ENCODE assay signal across 14 cellular contexts in the genomic region with DNA sequence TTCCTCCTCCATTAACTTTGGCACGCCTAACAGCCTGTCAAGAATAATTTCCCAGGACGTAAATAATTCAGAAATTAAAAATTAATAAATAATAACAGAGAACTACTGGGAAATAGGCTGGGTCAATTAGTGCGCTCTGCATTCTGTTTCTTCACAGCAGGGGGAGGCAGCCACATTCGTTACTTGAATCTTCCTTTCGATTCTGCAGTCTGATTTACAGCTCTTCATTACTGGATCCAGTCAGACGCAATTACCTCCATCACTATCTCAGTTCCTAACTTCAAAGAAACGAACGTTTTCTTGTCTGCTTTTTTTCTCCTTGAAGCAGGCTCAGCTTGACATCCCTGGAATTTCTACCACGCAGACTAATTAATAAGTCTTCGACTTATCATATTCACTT. TPM values are rescaled to one million over a fixed set of nuclear protein-coding genes. Genes with fewer than 3 reads are reported as not detected.
DNase-seq lines count a peak whose midpoint lies in the region; ATAC-seq and TF ChIP-seq lines count a peak whose summit lies in the region.
"Had no signal": no experiment of that assay in that cellular context is flagged by ENCODE, and none has a peak within 500 bp of the region (broad histone marks: within the 10 kb centered on the region; RNA-seq: fewer than 3 reads in every experiment).

No MANE protein-coding gene starts in this region.

- in situ Hi-C loops in astrocyte of the spinal cord (cut with HindIII; ENCODE audit: low sequenced_read_pairs), result no loop called here

- H3K4me1 ChIP-seq in subcutaneous abdominal adipose tissue (ENCODE audit: control insufficient read depth in 5 of 5, insufficient read depth in 5 of 5, low read length in 5 of 5), result peaks cover 0 to 2% (median 0%) of the 10 kb centered on the region in 5 donors
- H3K4me1 ChIP-seq: Peyer's patch had no signal

- no peak for ATAC-seq in activated T-cell treated with anti-CD3 and anti-CD28 coated beads, Interleukin-2, amount 50 U/mL, for 72 hours (replicated peaks in 1 of 2)
- ATAC-seq in HG03439 (IDR thresholded peaks at IDR 0.05; ENCODE audit: unreplicated experiment), result no peak
- no peak for ATAC-seq in HG02798 (IDR thresholded peaks at IDR 0.05; ENCODE audit: poor library complexity, unreplicated experiment)

- H3K4me3 ChIP-seq in astrocyte of the spinal cord (ENCODE audit: low read depth, low read length) (peak overlapping the region; percentile 21), kidney epithelial cell (ENCODE audit: low read depth, low read length) (no peak overlapping the region), subcutaneous abdominal adipose tissue (ENCODE audit: low read depth in 1 of 5, low read length in 5 of 5) (peak overlapping the region; percentile 20 to 63 (median 43))
- H3K4me3 ChIP-seq: Peyer's patch had no signal

- H3K27me3 Mint-ChIP-seq in activated T-cell treated with anti-CD3 and anti-CD28 coated beads, Interleukin-2, amount 50 U/mL, for 72 hours (ENCODE audit: low read depth), result no peaks in the 10 kb centered on the region
- H3K27me3 Mint-ChIP-seq: B cell; central memory CD8-positive, alpha-beta T cell had no signal

- peak; percentile 13 for TF ChIP-seq CTCF in astrocyte of the spinal cord (IDR thresholded peaks at IDR 0.05; ENCODE audit: low read depth, low read length)
- TF ChIP-seq CTCF in kidney epithelial cell (IDR thresholded peaks at IDR 0.05; ENCODE audit: insufficient read depth, low read length, poor library complexity, severe bottlenecking), result peak; percentile 39

- H3K27ac ChIP-seq in subcutaneous abdominal adipose tissue (ENCODE audit: low read depth, low read length), result no peak overlapping the region
- H3K27ac ChIP-seq: Peyer's patch had no signal

- peaks cover 0 to 2% of the 10 kb centered on the region in 2 donors for H3K9me3 Mint-ChIP-seq in activated T-cell treated with anti-CD3 and anti-CD28 coated beads, Interleukin-2, amount 50 U/mL, for 72 hours
- H3K9me3 Mint-ChIP-seq: central memory CD8-positive, alpha-beta T cell had no signal

- peak overlapping the region; percentile 22 for H3K4me3 Mint-ChIP-seq in activated T-cell treated with anti-CD3 and anti-CD28 coated beads, Interleukin-2, amount 50 U/mL, for 72 hours
- H3K4me3 Mint-ChIP-seq: B cell; central memory CD8-positive, alpha-beta T cell had no signal

- no peak overlapping the region for H3K27ac Mint-ChIP-seq in activated T-cell treated with anti-CD3 and anti-CD28 coated beads, Interleukin-2, amount 50 U/mL, for 72 hours
- H3K27ac Mint-ChIP-seq: B cell had no signal

- peaks cover 7 to 16% of the 10 kb centered on the region in 2 donors for H3K36me3 Mint-ChIP-seq in activated T-cell treated with anti-CD3 and anti-CD28 coated beads, Interleukin-2, amount 50 U/mL, for 72 hours (ENCODE audit: insufficient read depth in 2 of 2)

- DNase-seq in activated T-cell treated with anti-CD3 and anti-CD28 coated beads, Interleukin-2, amount 50 U/mL, for 72 hours, result no peak
- DNase-seq in activated T-cell treated with anti-CD3 and anti-CD28 coated beads, Interleukin-2, amount 50 U/mL, for 1 hour, result no peak
- DNase-seq in astrocyte of the spinal cord (ENCODE audit: low read depth, low spot score) (no peak), kidney epithelial cell (ENCODE audit: low read depth) (no peak), D341Med (ENCODE audit: low spot score) (no peak)
- DNase-seq: GOT3, KG1, mesendoderm, Peyer's patch had no signal

- H3K36me3 ChIP-seq in kidney epithelial cell (ENCODE audit: control insufficient read depth, insufficient read depth, low read length) (no peaks in the 10 kb centered on the region), subcutaneous abdominal adipose tissue (ENCODE audit: control insufficient read depth in 5 of 5, insufficient read depth in 5 of 5, low read length in 5 of 5) (no peaks in the 10 kb centered on the region)
- H3K36me3 ChIP-seq: Peyer's patch had no signal

- peaks cover 6% of the 10 kb centered on the region for H3K4me1 Mint-ChIP-seq in activated T-cell treated with anti-CD3 and anti-CD28 coated beads, Interleukin-2, amount 50 U/mL, for 72 hours (ENCODE audit: low read depth)
- H3K4me1 Mint-ChIP-seq: B cell; central memory CD8-positive, alpha-beta T cell had no signal

- H3K9me3 ChIP-seq in subcutaneous abdominal adipose tissue (ENCODE audit: control insufficient read depth in 5 of 5, low read length in 5 of 5), result no peaks in the 10 kb centered on the region
- H3K9me3 ChIP-seq: Peyer's patch had no signal

- H3K27me3 ChIP-seq in kidney epithelial cell (ENCODE audit: control insufficient read depth, insufficient read depth, low read length), result no peaks in the 10 kb centered on the region
- H3K27me3 ChIP-seq in subcutaneous abdominal adipose tissue (ENCODE audit: control insufficient read depth in 5 of 5, insufficient read depth in 4 of 5, low read length in 5 of 5), result no peaks in the 10 kb centered on the region
- H3K27me3 ChIP-seq: Peyer's patch had no signal

- H3K9ac ChIP-seq in subcutaneous abdominal adipose tissue (ENCODE audit: low read length in 5 of 5), result no peak overlapping the region

RNA-seq across cellular contexts. Expression of a gene that starts 9.0 kb away (rescaled TPM):
- 1,000 to 10,000 TPM; 1,826 to 1,920 TPM for total RNA-seq in activated T-cell treated with anti-CD3 and anti-CD28 coated beads, Interleukin-2, amount 50 U/mL, for 72 hours
- 949 and 1,411 TPM in 2 replicates for total RNA-seq in kidney epithelial cell

RNA-seq across cellular contexts. Expression of a gene that starts 39.0 kb away (rescaled TPM):
- 10 to 100 TPM; 83.1 to 87.7 TPM for total RNA-seq in activated T-cell treated with anti-CD3 and anti-CD28 coated beads, Interleukin-2, amount 50 U/mL, for 72 hours
- total RNA-seq in kidney epithelial cell, result 119 and 137 TPM in 2 replicates
